In the genomic region with DNA sequence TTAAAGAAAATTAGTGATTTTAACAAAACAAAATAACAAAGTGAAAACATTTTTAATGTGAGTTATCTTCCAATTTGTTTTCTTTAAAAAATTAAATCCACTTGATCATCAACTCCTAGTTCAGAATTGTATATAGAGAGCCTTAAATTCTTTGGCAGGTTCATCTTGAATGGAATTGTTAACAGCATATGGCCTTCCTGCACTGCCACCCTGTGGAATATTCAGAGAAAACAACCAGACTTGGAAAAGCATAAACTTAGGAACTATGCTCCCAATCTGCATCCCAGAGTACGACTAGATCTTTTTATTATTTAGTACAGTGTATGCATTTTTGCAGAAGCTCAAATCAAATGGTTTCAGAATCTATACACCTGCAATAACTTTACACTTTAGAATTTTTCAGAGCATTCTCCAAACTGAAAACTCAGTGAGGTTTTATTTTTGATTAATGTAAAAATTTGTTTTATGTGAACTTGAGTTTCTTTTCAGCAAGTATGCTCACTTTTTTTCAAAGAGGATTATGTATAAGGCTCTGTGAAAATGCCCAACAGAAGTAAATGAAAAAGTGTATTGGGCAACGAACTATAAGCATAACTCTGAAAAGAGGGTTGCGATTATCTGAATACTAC, we compare ENCODE assay signal across 8 cellular contexts. TPM values are rescaled to one million over a fixed set of nuclear protein-coding genes. Genes with fewer than 3 reads are reported as not detected.
A peak's percentile ranks its signal among the peaks of the same experiment; 100 is the strongest.
DNase-seq lines count a peak whose midpoint lies in the region; ATAC-seq and TF ChIP-seq lines count a peak whose summit lies in the region.

No MANE protein-coding gene starts in this region.

- no peaks in the 10 kb centered on the region for H3K9me3 Mint-ChIP-seq in nephron progenitor cell

- CTCF ChIA-PET in Panc1 (lab: Charles Lee): interaction anchor here (0.9 kb wide), 1 partner anchor 99 kb away, joined by 3 read pairs; no protein-coding TSS in a partner anchor

- H3K4me3 ChIP-seq in Panc1 (ENCODE audit: low read depth in 2 of 2, low read length in 2 of 2): no peak overlapping the region

- DNase-seq in NCI-H2029 (lab: John Stamatoyannopoulos, UW) (peak; percentile 19), NCI-H2029 treated with DMSO at 0.1 percent for 48 hours (lab: John Stamatoyannopoulos, UW) (no peak), HK-2 (ENCODE audit: unreplicated experiment) (peak; percentile 10), Panc1 (ENCODE audit: low read depth, low spot score) (peak; percentile 46), erythroblast (lab: John Stamatoyannopoulos, UW) (peak; percentile 23 to 47), nephron progenitor cell (peak; percentile 26)

- H3K9me3 ChIP-seq in Panc1 (ENCODE audit: control insufficient read depth, insufficient read depth, low read depth, low read length): no peaks in the 10 kb centered on the region

- in situ Hi-C loops in Panc1 (cut with HindIII; ENCODE audit: low pct_unique_long_range_greater_than_20kb, low sequenced_read_pairs): no loop called here

- no peaks in the 10 kb centered on the region for H3K4me1 ChIP-seq in Panc1 (ENCODE audit: control insufficient read depth, insufficient read depth, low read length)

- peak; percentile 81; the same call in 1 of the 2 replicates for ATAC-seq in Panc1
- no peak for ATAC-seq in HG03342 (IDR thresholded peaks at IDR 0.05; ENCODE audit: unreplicated experiment)
- ATAC-seq in GM18505 (IDR thresholded peaks at IDR 0.05; ENCODE audit: unreplicated experiment): no peak

- H3K4me1 Mint-ChIP-seq in nephron progenitor cell: no peaks in the 10 kb centered on the region

- H3K27ac Mint-ChIP-seq in nephron progenitor cell: no peak overlapping the region

- POLR2A ChIA-PET in Panc1 (lab: Charles Lee): interaction anchor here (0.5 kb wide), 1 partner anchor 592 kb away, joined by 8 read pairs; no protein-coding TSS in a partner anchor

- TF ChIP-seq POLR2A in erythroblast (IDR thresholded peaks at IDR 0.05; ENCODE audit: low read length) (no peak), GM18505 (IDR thresholded peaks at IDR 0.05; ENCODE audit: borderline replicate concordance, extremely low read depth, insufficient read depth, insufficient read length) (no peak)

- intact Hi-C loops in Panc1 (cut with micrococcal nuclease; ENCODE audit: unreplicated experiment): loop anchor here (1.0 to 5.0 kb wide), 3 partner anchors 230 to 807 kb away; no protein-coding TSS in a partner anchor

- no peaks in the 10 kb centered on the region for H3K36me3 Mint-ChIP-seq in nephron progenitor cell (ENCODE audit: low read depth)

- H3K27me3 Mint-ChIP-seq in nephron progenitor cell (ENCODE audit: low read depth, poor library complexity): no peaks in the 10 kb centered on the region

- H3K27ac ChIP-seq in Panc1 (ENCODE audit: low read length): no peak overlapping the region

- no peaks in the 10 kb centered on the region for H3K36me3 ChIP-seq in Panc1 (ENCODE audit: control insufficient read depth, insufficient read depth, low read length)

- H3K4me3 Mint-ChIP-seq in nephron progenitor cell: no peak overlapping the region

- BruUV-seq in Panc1 (replicated peaks; lab: Mats Ljungman, UMichigan): no TSS peak

- peak; percentile 75; the same call in 1 of the 2 replicates for TF ChIP-seq CTCF in Panc1 (IDR thresholded peaks at IDR 0.05)
- peak; percentile 78 for TF ChIP-seq CTCF in nephron progenitor cell (IDR thresholded peaks at IDR 0.05)

- no peaks in the 10 kb centered on the region for H3K27me3 ChIP-seq in Panc1 (ENCODE audit: control insufficient read depth, insufficient read depth, low read length)

RNA-seq across cellular contexts. Expression of a gene that starts 44.9 kb away (rescaled TPM):
- total RNA-seq in Panc1 (2021; ENCODE audit: unreplicated experiment): 2.5 TPM
- polyA plus RNA-seq in Panc1 (2012; ENCODE audit: insufficient read length): 0.59 TPM
